ENCODE assay signal across 18 cellular contexts in genomic region chr16:81473561-81473960, GRCh38. TPM values are rescaled to one million over a fixed set of nuclear protein-coding genes. Genes with fewer than 3 reads are reported as not detected.
A peak's percentile ranks its signal among the peaks of the same experiment; 100 is the strongest.
DNase-seq lines count a peak whose midpoint lies in the region; ATAC-seq and TF ChIP-seq lines count a peak whose summit lies in the region.
"Had no signal": no experiment of that assay in that cellular context is flagged by ENCODE, and none has a peak within 500 bp of the region (broad histone marks: within the 10 kb centered on the region; RNA-seq: fewer than 3 reads in every experiment).

No MANE protein-coding gene starts in this region.

- CTCF ChIA-PET in CD8-positive, alpha-beta memory T cell (lab: Charles Lee), result interaction anchor here (0.6 to 1.3 kb wide), 2 partner anchors 47 to 50 kb away, joined by 3 read pairs; no protein-coding TSS in a partner anchor

- H3K27me3 Mint-ChIP-seq in CD8-positive, alpha-beta memory T cell, result no peaks in the 10 kb centered on the region
- H3K27me3 Mint-ChIP-seq in stimulated activated naive CD8-positive, alpha-beta T cell treated with anti-CD3 and anti-CD28 coated beads, Interleukin-15, amount 100 ng/mL, for 72 hours, result no peaks in the 10 kb centered on the region
- H3K27me3 Mint-ChIP-seq: activated CD4-positive, alpha-beta T cell treated with anti-CD3 and anti-CD28 coated beads for 36 hours; stimulated activated naive B cell treated with anti-CD40 and anti-IgM and Interleukin-4, amounts not matched to agents 10 μg/mL and 1 μg/mL and 100 μg/mL, for 72 hours had no signal

- ATAC-seq in body of pancreas (peak; percentile 42), left colon (no peak)
- ATAC-seq in stimulated activated naive CD8-positive, alpha-beta T cell treated with anti-CD3 and anti-CD28 coated beads, Interleukin-15, amount 100 ng/mL, for 72 hours, result no peak
- ATAC-seq: activated CD4-positive, alpha-beta T cell treated with anti-CD3 and anti-CD28 coated beads for 36 hours; CD8-positive, alpha-beta T cell; PC-3; psoas muscle; stimulated activated naive B cell treated with anti-CD40 and anti-IgM and Interleukin-4, amounts not matched to agents 10 μg/mL and 1 μg/mL and 100 μg/mL, for 72 hours had no signal

- peak overlapping the region; percentile 40 to 99 (median 77) for H3K27ac Mint-ChIP-seq in CD8-positive, alpha-beta memory T cell
- H3K27ac Mint-ChIP-seq in stimulated activated naive CD8-positive, alpha-beta T cell treated with anti-CD3 and anti-CD28 coated beads, Interleukin-15, amount 100 ng/mL, for 72 hours, result no peak overlapping the region
- H3K27ac Mint-ChIP-seq: activated CD4-positive, alpha-beta T cell treated with anti-CD3 and anti-CD28 coated beads for 36 hours; CD8-positive, alpha-beta T cell had no signal

- no peak for DNase-seq in CD8-positive, alpha-beta memory T cell
- DNase-seq in body of pancreas, result no peak
- peak; percentile 61 for DNase-seq in iris pigment epithelial cell (ENCODE audit: low read depth)
- DNase-seq in skeletal muscle cell (ENCODE audit: low read depth), result peak; percentile 27
- DNase-seq in NCI-H1105 treated with DMSO at 0.1 percent for 48 hours (lab: John Stamatoyannopoulos, UW), result no peak
- no peak for DNase-seq in left colon
- DNase-seq in stimulated activated naive CD8-positive, alpha-beta T cell treated with anti-CD3 and anti-CD28 coated beads, Interleukin-15, amount 100 ng/mL, for 72 hours, result no peak
- no peak for DNase-seq in NCI-H524 treated with DMSO at 0.1 percent for 48 hours (lab: John Stamatoyannopoulos, UW)
- DNase-seq: activated CD4-positive, alpha-beta T cell treated with anti-CD3 and anti-CD28 coated beads for 36 hours; aorta; CD8-positive, alpha-beta T cell; hippocampal formation; NCI-H446; PC-3; psoas muscle; stimulated activated CD4-positive, alpha-beta T cell treated with anti-CD3 and anti-CD28 coated beads, Interleukin-2, amount 100 ng/mL, for 48 hours; stimulated activated naive B cell treated with anti-CD40 and anti-IgM and Interleukin-4, amounts not matched to agents 10 μg/mL and 1 μg/mL and 100 μg/mL, for 72 hours; SW 1271 had no signal

- no peaks in the 10 kb centered on the region for H3K27me3 ChIP-seq in CD8-positive, alpha-beta memory T cell (ENCODE audit: insufficient read depth, low read length, poor library complexity, severe bottlenecking)
- no peaks in the 10 kb centered on the region for H3K27me3 ChIP-seq in body of pancreas

- no peak for TF ChIP-seq CTCF in body of pancreas (IDR thresholded peaks at IDR 0.05)

- no peaks in the 10 kb centered on the region for H3K9me3 ChIP-seq in CD8-positive, alpha-beta memory T cell (ENCODE audit: low read length)
- no peaks in the 10 kb centered on the region for H3K9me3 ChIP-seq in body of pancreas
- H3K9me3 ChIP-seq: psoas muscle had no signal

- peak overlapping the region in 1 of 7 donors; percentile 12 for H3K4me3 Mint-ChIP-seq in CD8-positive, alpha-beta memory T cell
- no peak overlapping the region for H3K4me3 Mint-ChIP-seq in stimulated activated naive CD8-positive, alpha-beta T cell treated with anti-CD3 and anti-CD28 coated beads, Interleukin-15, amount 100 ng/mL, for 72 hours
- H3K4me3 Mint-ChIP-seq: activated CD4-positive, alpha-beta T cell treated with anti-CD3 and anti-CD28 coated beads for 36 hours; CD8-positive, alpha-beta T cell; stimulated activated naive B cell treated with anti-CD40 and anti-IgM and Interleukin-4, amounts not matched to agents 10 μg/mL and 1 μg/mL and 100 μg/mL, for 72 hours had no signal

- no peaks in the 10 kb centered on the region for H3K36me3 ChIP-seq in CD8-positive, alpha-beta memory T cell (ENCODE audit: insufficient read depth, low read length)
- H3K36me3 ChIP-seq in body of pancreas (replicated peaks in 1 of 2; ENCODE audit: insufficient read depth in 1 of 2, low read depth in 2 of 2), result no peaks in the 10 kb centered on the region

- H3K4me3 ChIP-seq in CD8-positive, alpha-beta memory T cell (ENCODE audit: low read length), result no peak overlapping the region
- H3K4me3 ChIP-seq in body of pancreas (no peak overlapping the region), skeletal muscle cell (ENCODE audit: low read depth, low read length) (no peak overlapping the region)
- H3K4me3 ChIP-seq: psoas muscle had no signal

- peaks cover 3 to 30% (median 6%) of the 10 kb centered on the region in 3 donors for H3K36me3 Mint-ChIP-seq in CD8-positive, alpha-beta memory T cell

- 68 to 70% methylated on average over 9 to 10 of the region's 10 CpGs for WGBS in body of pancreas, 2 donors

- no peak overlapping the region for H3K27ac ChIP-seq in CD8-positive, alpha-beta memory T cell (ENCODE audit: low read depth, low read length)
- no peak overlapping the region for H3K27ac ChIP-seq in body of pancreas
- H3K27ac ChIP-seq: psoas muscle had no signal

- peaks cover 73% of the 10 kb centered on the region for H3K4me1 ChIP-seq in CD8-positive, alpha-beta memory T cell (ENCODE audit: insufficient read depth, low read length)
- peaks cover 32% of the 10 kb centered on the region for H3K4me1 ChIP-seq in body of pancreas

- POLR2A ChIA-PET in CD8-positive, alpha-beta memory T cell (lab: Charles Lee), result interaction anchor here (0.6 kb wide), 2 partner anchors 392 to 668 kb away, joined by 5 to 6 read pairs; no protein-coding TSS in a partner anchor

- intact Hi-C loops in body of pancreas (cut with DNase I), result no loop called here
- intact Hi-C loops in left colon (cut with DNase I, micrococcal nuclease), result no loop called here

- peaks cover 79 to 96% (median 86%) of the 10 kb centered on the region in 3 donors for H3K4me1 Mint-ChIP-seq in CD8-positive, alpha-beta memory T cell
- peaks cover 91% of the 10 kb centered on the region for H3K4me1 Mint-ChIP-seq in stimulated activated naive CD8-positive, alpha-beta T cell treated with anti-CD3 and anti-CD28 coated beads, Interleukin-15, amount 100 ng/mL, for 72 hours

- TF ChIP-seq POLR2A in body of pancreas (IDR thresholded peaks at IDR 0.05), result no peak

- no peaks in the 10 kb centered on the region for H3K9me3 Mint-ChIP-seq in CD8-positive, alpha-beta memory T cell
- no peaks in the 10 kb centered on the region for H3K9me3 Mint-ChIP-seq in stimulated activated naive CD8-positive, alpha-beta T cell treated with anti-CD3 and anti-CD28 coated beads, Interleukin-15, amount 100 ng/mL, for 72 hours
- H3K9me3 Mint-ChIP-seq: CD8-positive, alpha-beta T cell; stimulated activated naive B cell treated with anti-CD40 and anti-IgM and Interleukin-4, amounts not matched to agents 10 μg/mL and 1 μg/mL and 100 μg/mL, for 72 hours had no signal

RNA-seq across cellular contexts. Expression of gene CMIP, which starts 29.0 kb away (rescaled TPM):
- total RNA-seq in CD8-positive, alpha-beta memory T cell, result 10 to 100 TPM; 23.6 to 24.4 TPM
- polyA plus RNA-seq in CD8-positive, alpha-beta memory T cell, result 1.0 TPM
- total RNA-seq in body of pancreas, result 10 to 100 TPM; 18.7 to 18.8 TPM
- total RNA-seq in left colon, result 10 to 100 TPM; 81.8 to 84.5 TPM

Comparison
In these comparisons a context has a peak if more than half of its experiments do, and no peak if none do; other contexts are left out.
1. DNase-seq: peak in iris pigment epithelial cell (single experiment) and skeletal muscle cell (single experiment); none in CD8-positive, alpha-beta memory T cell (0 of 5), body of pancreas (0 of 4), NCI-H1105 treated with DMSO at 0.1 percent for 48 hours (single experiment), left colon (0 of 2), stimulated activated naive CD8-positive, alpha-beta T cell treated with anti-CD3 and anti-CD28 coated beads, Interleukin-15, amount 100 ng/mL, for 72 hours (0 of 2) and NCI-H524 treated with DMSO at 0.1 percent for 48 hours (single experiment).
2. H3K27ac Mint-ChIP-seq: peak in CD8-positive, alpha-beta memory T cell (8 of 8); none in stimulated activated naive CD8-positive, alpha-beta T cell treated with anti-CD3 and anti-CD28 coated beads, Interleukin-15, amount 100 ng/mL, for 72 hours (0 of 2).